ENCODE assay signal across 9 cellular contexts in genomic region chr4:16516796-16517413, GRCh38.
DNase-seq lines count a peak whose midpoint lies in the region; ATAC-seq and TF ChIP-seq lines count a peak whose summit lies in the region.
"Had no signal": no experiment of that assay in that cellular context is flagged by ENCODE, and none has a peak within 500 bp of the region (broad histone marks: within the 10 kb centered on the region; RNA-seq: fewer than 3 reads in every experiment).

No MANE protein-coding gene starts in this region.

- peak; percentile 68 for DNase-seq in D341Med (ENCODE audit: low spot score)
- peak; percentile 45 for DNase-seq in NCI-H526 treated with DMSO at 0.1 percent for 48 hours (lab: John Stamatoyannopoulos, UW)
- no peak for DNase-seq in epithelial cell of proximal tubule (ENCODE audit: low read depth)
- DNase-seq in neural crest cell (ENCODE audit: low read depth, low spot score) = no peak
- no peak for DNase-seq in NOMO-1 (lab: John Stamatoyannopoulos, UW; ENCODE audit: unreplicated experiment in 2 of 2)
- no peak for DNase-seq in naive thymus-derived CD8-positive, alpha-beta T cell
- no peak for DNase-seq in stimulated activated naive CD8-positive, alpha-beta T cell treated with anti-CD3 and anti-CD28 coated beads, Interleukin-15, amount 100 ng/mL, for 72 hours
- DNase-seq in activated CD4-positive, CD25-positive, alpha-beta regulatory T cell treated with anti-CD3 and anti-CD28 coated beads, Interleukin-2, amount 50 U/mL, for 72 hours = no peak

- H3K27ac Mint-ChIP-seq in neural crest cell (ENCODE audit: unreplicated experiment) = peak overlapping the region; percentile 31
- H3K27ac Mint-ChIP-seq in naive thymus-derived CD8-positive, alpha-beta T cell = no peak overlapping the region
- H3K27ac Mint-ChIP-seq in stimulated activated naive CD8-positive, alpha-beta T cell treated with anti-CD3 and anti-CD28 coated beads, Interleukin-15, amount 100 ng/mL, for 72 hours = no peak overlapping the region

- H3K4me3 ChIP-seq in epithelial cell of proximal tubule (ENCODE audit: low read depth, low read length) = no peak overlapping the region
- H3K4me3 ChIP-seq: GM12878 had no signal

- no peaks in the 10 kb centered on the region for H3K27me3 Mint-ChIP-seq in neural crest cell (ENCODE audit: low read depth)
- no peaks in the 10 kb centered on the region for H3K27me3 Mint-ChIP-seq in naive thymus-derived CD8-positive, alpha-beta T cell
- H3K27me3 Mint-ChIP-seq in stimulated activated naive CD8-positive, alpha-beta T cell treated with anti-CD3 and anti-CD28 coated beads, Interleukin-15, amount 100 ng/mL, for 72 hours = no peaks in the 10 kb centered on the region

- TF ChIP-seq CTCF in epithelial cell of proximal tubule (conservative IDR thresholded peaks at IDR 0.05; ENCODE audit: low read depth, low read length) (peak; percentile 60), neural crest cell (conservative IDR thresholded peaks at IDR 0.05) (peak; percentile 35)

- ATAC-seq in naive thymus-derived CD8-positive, alpha-beta T cell = no peak
- no peak for ATAC-seq in stimulated activated naive CD8-positive, alpha-beta T cell treated with anti-CD3 and anti-CD28 coated beads, Interleukin-15, amount 100 ng/mL, for 72 hours
- ATAC-seq: GM12878 had no signal

- POLR2A ChIA-PET in naive thymus-derived CD8-positive, alpha-beta T cell (lab: Charles Lee) = no interaction called here

- H3K4me1 Mint-ChIP-seq in neural crest cell = no peaks in the 10 kb centered on the region
- no peaks in the 10 kb centered on the region for H3K4me1 Mint-ChIP-seq in naive thymus-derived CD8-positive, alpha-beta T cell
- no peaks in the 10 kb centered on the region for H3K4me1 Mint-ChIP-seq in stimulated activated naive CD8-positive, alpha-beta T cell treated with anti-CD3 and anti-CD28 coated beads, Interleukin-15, amount 100 ng/mL, for 72 hours

- no peaks in the 10 kb centered on the region for H3K36me3 Mint-ChIP-seq in neural crest cell (ENCODE audit: low read depth)
- H3K36me3 Mint-ChIP-seq in naive thymus-derived CD8-positive, alpha-beta T cell = no peaks in the 10 kb centered on the region

- H3K9me3 Mint-ChIP-seq in neural crest cell = no peaks in the 10 kb centered on the region
- H3K9me3 Mint-ChIP-seq in naive thymus-derived CD8-positive, alpha-beta T cell = peaks cover 0 to 3% (median 0%) of the 10 kb centered on the region in 9 donors
- no peaks in the 10 kb centered on the region for H3K9me3 Mint-ChIP-seq in stimulated activated naive CD8-positive, alpha-beta T cell treated with anti-CD3 and anti-CD28 coated beads, Interleukin-15, amount 100 ng/mL, for 72 hours

- no peak overlapping the region for H3K4me3 Mint-ChIP-seq in neural crest cell
- H3K4me3 Mint-ChIP-seq in naive thymus-derived CD8-positive, alpha-beta T cell = no peak overlapping the region
- H3K4me3 Mint-ChIP-seq in stimulated activated naive CD8-positive, alpha-beta T cell treated with anti-CD3 and anti-CD28 coated beads, Interleukin-15, amount 100 ng/mL, for 72 hours = no peak overlapping the region

Comparison
In these comparisons a context has a peak if more than half of its experiments do, and no peak if none do; other contexts are left out.
1. DNase-seq: peak in D341Med (single experiment) and NCI-H526 treated with DMSO at 0.1 percent for 48 hours (single experiment); none in epithelial cell of proximal tubule (single experiment), neural crest cell (single experiment), NOMO-1 (0 of 2), naive thymus-derived CD8-positive, alpha-beta T cell (0 of 10), stimulated activated naive CD8-positive, alpha-beta T cell treated with anti-CD3 and anti-CD28 coated beads, Interleukin-15, amount 100 ng/mL, for 72 hours (0 of 2) and activated CD4-positive, CD25-positive, alpha-beta regulatory T cell treated with anti-CD3 and anti-CD28 coated beads, Interleukin-2, amount 50 U/mL, for 72 hours (single experiment).